Comparison of ENCODE assay signal across 3 cellular contexts in genomic region chr15:28723986-28724385, GRCh38. TPM values are rescaled to one million over a fixed set of nuclear protein-coding genes. Genes with fewer than 3 reads are reported as not detected.
"Had no signal": no experiment of that assay in that cellular context is flagged by ENCODE, and none has a peak within 500 bp of the region (broad histone marks: within the 10 kb centered on the region; RNA-seq: fewer than 3 reads in every experiment).

No MANE protein-coding gene starts in this region.

RNA-seq across cellular contexts. Expression of gene GOLGA8M, which starts 11.8 kb away (rescaled TPM):
- total RNA-seq: foreskin keratinocyte, WTC11 had no signal
- polyA plus RNA-seq: cardiac muscle cell, foreskin keratinocyte had no signal
